30 cellular contexts compared by ENCODE assay signal in the genomic region with DNA sequence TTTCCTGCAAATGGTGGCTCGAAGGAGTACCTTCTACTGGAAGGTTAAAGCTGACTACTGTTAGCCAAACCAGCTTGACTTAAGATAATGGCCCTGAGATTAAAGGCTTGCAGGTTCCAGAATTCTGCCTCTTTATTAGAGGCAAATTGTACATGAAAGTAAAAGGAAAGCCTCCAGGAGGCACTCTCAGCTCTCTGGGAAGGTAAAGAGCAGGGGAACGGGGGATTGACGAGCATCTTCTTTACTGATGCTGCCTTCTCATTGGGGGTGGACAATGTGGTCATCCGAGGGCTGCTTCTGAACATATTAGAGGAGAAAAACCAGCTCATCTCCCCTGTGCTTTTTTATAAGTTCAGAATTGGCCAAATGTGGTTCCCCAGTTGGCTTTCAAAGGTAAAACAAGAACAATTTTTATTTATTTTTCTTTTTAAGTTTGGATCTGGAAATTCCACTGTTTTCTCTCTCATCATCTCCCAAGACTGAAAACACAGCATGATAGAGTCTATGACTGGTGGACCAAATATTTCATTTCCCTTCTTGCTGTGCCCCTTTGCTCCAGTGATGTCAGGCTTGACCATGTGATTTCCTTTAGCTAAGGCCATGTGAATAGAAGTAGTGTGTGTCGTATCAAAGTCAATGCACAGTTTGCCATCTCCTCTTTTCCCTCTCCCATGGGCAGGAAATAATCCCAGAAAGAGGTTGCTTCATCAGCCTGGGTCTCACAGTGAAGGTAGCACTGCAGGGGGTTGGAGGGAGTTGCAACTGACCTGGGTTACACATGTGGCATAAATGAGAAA.
DNase-seq lines count a peak whose midpoint lies in the region; ATAC-seq, FAIRE-seq and TF ChIP-seq lines count a peak whose summit lies in the region.
"Had no signal": no experiment of that assay in that cellular context is flagged by ENCODE, and none has a peak within 500 bp of the region (broad histone marks: within the 10 kb centered on the region; RNA-seq: fewer than 3 reads in every experiment).

No MANE protein-coding gene starts in this region.

- H3K9ac ChIP-seq in H9 (ENCODE audit: extremely low read depth, insufficient read length, low read length) (no peak overlapping the region), H1 (replicated peaks in 1 of 4; ENCODE audit: extremely low read depth in 1 of 4, low read depth in 3 of 4, low read length in 3 of 4) (no peak overlapping the region; a peak in 1 of 7 replicates)

- H3K23me2 ChIP-seq in H9 (ENCODE audit: insufficient read length, low read depth, low read length, poor library complexity, severe bottlenecking) (no peaks in the 10 kb centered on the region), H1 (ENCODE audit: low read depth, low read length) (no peaks in the 10 kb centered on the region)

- POLR2A ChIA-PET in H1 (lab: Charles Lee; ENCODE audit: partially characterized antibody): no interaction called here

- H3K27me3 ChIP-seq in H9 (ENCODE audit: insufficient read depth, low read length) (no peaks in the 10 kb centered on the region), H1 (replicated peaks in 1 of 4; ENCODE audit: control insufficient read depth in 3 of 4, extremely low read depth in 1 of 4, insufficient read depth in 3 of 4, low read length in 3 of 4) (no peaks in the 10 kb centered on the region)
- H3K27me3 ChIP-seq: adrenal gland, brain microvascular endothelial cell, tibial artery had no signal

- no peaks in the 10 kb centered on the region; the same call in 1 of the 2 replicates for H3K79me2 ChIP-seq in H9 (ENCODE audit: insufficient read depth, low read length)
- no peaks in the 10 kb centered on the region for H3K79me2 ChIP-seq in H1 (ENCODE audit: control insufficient read depth in 1 of 2, insufficient read depth in 2 of 2, low read length in 2 of 2)

- H3K4me3 Mint-ChIP-seq in H9: no peak overlapping the region
- H3K4me3 Mint-ChIP-seq: activated CD4-positive, alpha-beta T cell treated with anti-CD3 and anti-CD28 coated beads for 36 hours; activated CD8-positive, alpha-beta T cell treated with anti-CD3 and anti-CD28 coated beads for 36 hours; activated naive CD4-positive, alpha-beta T cell treated with anti-CD3 and anti-CD28 coated beads, Interleukin-2, amount 10 ng/mL, durations not matched to agents 7 days and 5 days; activated T-helper 17 cell treated with anti-CD3 and anti-CD28 coated beads, Interleukin-2, amount 50 U/mL, for 72 hours; CD4-positive, alpha-beta memory T cell; naive B cell had no signal

- H3K27me3 Mint-ChIP-seq in H9 (ENCODE audit: low read depth): peaks cover 3% of the 10 kb centered on the region
- H3K27me3 Mint-ChIP-seq: activated naive CD4-positive, alpha-beta T cell treated with anti-CD3 and anti-CD28 coated beads, Interleukin-2, amount 10 ng/mL, durations not matched to agents 7 days and 5 days had no signal

- TF ChIP-seq CTCF in H9 (conservative IDR thresholded peaks at IDR 0.05) (peak; percentile 46; the same call in 2 of the 3 replicates), H1 (IDR thresholded peaks at IDR 0.05; ENCODE audit: control extremely low read depth in 1 of 3, insufficient read depth in 1 of 3, low read depth in 1 of 3, low read length in 3 of 3) (peak in 2 of 3 experiments; percentile 24 to 25; a peak in 2 of 4 replicates), omental fat pad (IDR thresholded peaks at IDR 0.05) (no peak)

- H4K5ac ChIP-seq in H9 (ENCODE audit: insufficient read length, low read depth, low read length) (no peak overlapping the region), H1 (ENCODE audit: insufficient read length, low read depth, low read length) (no peak overlapping the region)

- H3K14ac ChIP-seq in H9 (ENCODE audit: insufficient read depth, low read length) (no peak overlapping the region), H1 (ENCODE audit: insufficient read length) (no peak overlapping the region)

- H3K18ac ChIP-seq in H9 (ENCODE audit: insufficient read length, low read depth, low read length): no peak overlapping the region
- no peak overlapping the region for H3K18ac ChIP-seq in H1 (ENCODE audit: extremely low read depth, low read length)

- no CpG with 5 or more reads among the region's 5 CpGs for WGBS in H9 (ENCODE audit: extremely low coverage, insufficient read length, low lambda C conversion rate)
- 78% methylated on average over 5 of the region's 5 CpGs; no CpG with 5 or more reads in 1 of the 2 experiments for WGBS in H1 (ENCODE audit: extremely low coverage in 1 of 2, insufficient coverage in 1 of 2, insufficient read length in 1 of 2, insufficient replicate concordance in 2 of 2, low coverage in 1 of 2, low lambda C conversion rate in 2 of 2, missing lambda C conversion rate in 1 of 2), 2 experiments

- H3K23ac ChIP-seq in H9 (ENCODE audit: insufficient read length, low read depth, low read length) (no peak overlapping the region), H1 (ENCODE audit: insufficient read length) (no peak overlapping the region)

- no peak overlapping the region for H3K4ac ChIP-seq in H9 (ENCODE audit: low read depth, low read length)
- H3K4ac ChIP-seq in H1 (replicated peaks; ENCODE audit: insufficient read length, low read depth, low read length): no peak overlapping the region

- no peak overlapping the region for H3T11ph ChIP-seq in H9 (ENCODE audit: low read length)

- TF ChIP-seq RAD21 in H1 (IDR thresholded peaks at IDR 0.05 in 1 of 2, conservative IDR thresholded peaks at IDR 0.05 in 1 of 2; ENCODE audit: low read depth in 2 of 2, low read length in 2 of 2): peak; percentile 42 to 63

- H3K79me1 ChIP-seq in H9 (ENCODE audit: insufficient read depth, low read depth, low read length, poor library complexity, severe bottlenecking) (no peaks in the 10 kb centered on the region), H1 (ENCODE audit: low read depth, low read length) (no peaks in the 10 kb centered on the region)

- H4K91ac ChIP-seq in H9 (ENCODE audit: insufficient read length, low read depth, low read length) (no peak overlapping the region), H1 (replicated peaks; ENCODE audit: insufficient read length, low read length) (no peak overlapping the region)

- H4K8ac ChIP-seq in H9 (replicated peaks; ENCODE audit: insufficient read length, low read depth, low read length) (no peak overlapping the region), H1 (ENCODE audit: extremely low read depth, insufficient read depth, low read length) (no peak overlapping the region)

- H2AK5ac ChIP-seq in H9 (ENCODE audit: insufficient read length, low read length): no peak overlapping the region
- no peak overlapping the region for H2AK5ac ChIP-seq in H1 (ENCODE audit: low read depth, low read length)

- H2BK15ac ChIP-seq in H9 (ENCODE audit: low read depth, low read length) (no peak overlapping the region), H1 (ENCODE audit: low read length) (no peak overlapping the region)

- H3K4me1 ChIP-seq in H9 (ENCODE audit: insufficient read depth, low read length): no peaks in the 10 kb centered on the region
- H3K4me1 ChIP-seq in H1 (replicated peaks in 1 of 4; ENCODE audit: control insufficient read depth in 3 of 4, insufficient read depth in 4 of 4, low read length in 3 of 4): peaks cover 0 to 2% (median 0%) of the 10 kb centered on the region in 4 experiments; a peak in 1 of 7 replicates
- H3K4me1 ChIP-seq: adrenal gland, prostate gland, tibial artery had no signal

- no peak overlapping the region for H2BK120ac ChIP-seq in H9 (ENCODE audit: low read depth, low read length, poor library complexity, severe bottlenecking)
- no peak overlapping the region for H2BK120ac ChIP-seq in H1 (replicated peaks; ENCODE audit: low read depth, low read length)

- CTCF ChIA-PET in H1 (lab: Charles Lee; ENCODE audit: partially characterized antibody): interaction anchor here (0.7 to 2.2 kb wide), 6 partner anchors 25 to 347 kb away, joined by 3 to 5 read pairs (median 3); no protein-coding TSS in a partner anchor

- peaks cover 19 to 20% of the 10 kb centered on the region in 2 experiments for H3K9me3 Mint-ChIP-seq in H9

- no peak overlapping the region; a peak in 1 of 7 replicates for H3K27ac Mint-ChIP-seq in H9
- H3K27ac Mint-ChIP-seq: activated CD4-positive, alpha-beta T cell treated with anti-CD3 and anti-CD28 coated beads for 36 hours; activated CD8-positive, alpha-beta T cell treated with anti-CD3 and anti-CD28 coated beads for 36 hours; activated naive CD4-positive, alpha-beta T cell treated with anti-CD3 and anti-CD28 coated beads, Interleukin-2, amount 10 ng/mL, durations not matched to agents 7 days and 5 days; activated T-helper 17 cell treated with anti-CD3 and anti-CD28 coated beads, Interleukin-2, amount 50 U/mL, for 72 hours; CD4-positive, alpha-beta memory T cell; naive B cell had no signal

- no peak for FAIRE-seq in H1 (lab: Jason Lieb, UNC)
- FAIRE-seq: endothelial cell of umbilical vein, GM12878, H54, kidney, RCC 7860 had no signal

- H2BK12ac ChIP-seq in H9 (ENCODE audit: insufficient read length, low read depth, low read length) (no peak overlapping the region), H1 (ENCODE audit: low read depth, low read length) (no peak overlapping the region)

- no peaks in the 10 kb centered on the region for H3K36me3 ChIP-seq in H1 (ENCODE audit: control insufficient read depth in 2 of 4, insufficient read depth in 4 of 4, low read length in 3 of 4)
- H3K36me3 ChIP-seq: adrenal gland, brain microvascular endothelial cell, prostate gland, tibial artery had no signal

- H2BK5ac ChIP-seq in H9 (ENCODE audit: insufficient read length, low read length): no peak overlapping the region
- no peak overlapping the region for H2BK5ac ChIP-seq in H1 (ENCODE audit: low read depth, low read length)

- peaks cover 6% of the 10 kb centered on the region for H3K9me3 ChIP-seq in H9 (ENCODE audit: control insufficient read depth, low read depth, low read length)
- H3K9me3 ChIP-seq in H1 (ENCODE audit: insufficient read depth in 2 of 2, low read depth in 1 of 2, low read length in 1 of 2): peaks cover 11 to 19% of the 10 kb centered on the region in 2 experiments
- H3K9me3 ChIP-seq: adrenal gland, prostate gland had no signal

- H2AFZ ChIP-seq in H9 (ENCODE audit: low read length): no peak overlapping the region
- H2AFZ ChIP-seq in H1 (ENCODE audit: low read length): no peak overlapping the region

- H3K4me1 Mint-ChIP-seq in H9: peaks cover 7 to 13% of the 10 kb centered on the region in 2 experiments
- H3K4me1 Mint-ChIP-seq: activated CD4-positive, alpha-beta T cell treated with anti-CD3 and anti-CD28 coated beads for 36 hours; activated naive CD4-positive, alpha-beta T cell treated with anti-CD3 and anti-CD28 coated beads, Interleukin-2, amount 10 ng/mL, durations not matched to agents 7 days and 5 days; activated T-helper 17 cell treated with anti-CD3 and anti-CD28 coated beads, Interleukin-2, amount 50 U/mL, for 72 hours; CD4-positive, alpha-beta memory T cell; naive B cell had no signal

- H3K56ac ChIP-seq in H9 (ENCODE audit: insufficient read length, low read depth, low read length) (no peak overlapping the region), H1 (replicated peaks; ENCODE audit: insufficient read length, low read depth, low read length) (no peak overlapping the region)

- no peak overlapping the region for H2BK20ac ChIP-seq in H9 (ENCODE audit: low read depth, low read length, poor library complexity, severe bottlenecking)
- no peak overlapping the region for H2BK20ac ChIP-seq in H1 (ENCODE audit: low read length)

- no peaks in the 10 kb centered on the region for H4K20me1 ChIP-seq in H9 (ENCODE audit: control insufficient read depth, insufficient read depth, insufficient read length)
- H4K20me1 ChIP-seq in H1 (replicated peaks in 1 of 2; ENCODE audit: control insufficient read depth in 1 of 2, insufficient read depth in 2 of 2, low read length in 2 of 2): no peaks in the 10 kb centered on the region

- ATAC-seq in omental fat pad (ENCODE audit: low FRiP score): no peak
- ATAC-seq: activated CD4-positive, alpha-beta T cell treated with anti-CD3 and anti-CD28 coated beads for 36 hours; activated CD8-positive, alpha-beta T cell treated with anti-CD3 and anti-CD28 coated beads for 36 hours; activated T-helper 17 cell treated with anti-CD3 and anti-CD28 coated beads, Interleukin-2, amount 50 U/mL, for 72 hours; GM12878 had no signal

- peaks cover 8 to 26% (median 9%) of the 10 kb centered on the region in 3 experiments for H3K36me3 Mint-ChIP-seq in H9 (ENCODE audit: insufficient read depth in 1 of 3, low read depth in 3 of 3)
- H3K36me3 Mint-ChIP-seq: activated naive CD4-positive, alpha-beta T cell treated with anti-CD3 and anti-CD28 coated beads, Interleukin-2, amount 10 ng/mL, durations not matched to agents 7 days and 5 days; CD4-positive, alpha-beta memory T cell had no signal

- H3K4me2 ChIP-seq in H9 (ENCODE audit: insufficient read depth, insufficient read length, low read length) (no peak overlapping the region), H1 (ENCODE audit: insufficient read depth in 1 of 2, low read depth in 2 of 2, low read length in 2 of 2) (no peak overlapping the region)

- TF ChIP-seq POLR2A in H1 (IDR thresholded peaks at IDR 0.05; ENCODE audit: control extremely low read depth in 1 of 2, low read depth in 2 of 2, low read length in 2 of 2): no peak

- DNase-seq in AG08395 (ENCODE audit: low spot score) (peak; percentile 7), H9 (no peak), H1 (ENCODE audit: low read depth in 1 of 2, low spot score in 2 of 2) (no peak), iPS-NIHi7 (ENCODE audit: extremely low spot score) (peak; percentile 38), NCI-H1092 (lab: John Stamatoyannopoulos, UW) (no peak), NCI-H82 treated with DMSO at 0.1 percent for 48 hours (lab: John Stamatoyannopoulos, UW; ENCODE audit: unreplicated experiment) (no peak), amygdala (lab: John Stamatoyannopoulos, UW) (no peak), omental fat pad (ENCODE audit: low spot score) (no peak)
- DNase-seq: activated CD4-positive, alpha-beta T cell treated with anti-CD3 and anti-CD28 coated beads for 36 hours; activated CD8-positive, alpha-beta memory T cell treated with anti-CD3 and anti-CD28 coated beads, Interleukin-2, amount 50 U/mL, for 48 hours; activated CD8-positive, alpha-beta T cell treated with anti-CD3 and anti-CD28 coated beads for 36 hours; activated naive CD4-positive, alpha-beta T cell treated with anti-CD3 and anti-CD28 coated beads, Interleukin-2, amount 10 ng/mL, durations not matched to agents 7 days and 5 days; adrenal gland; brain microvascular endothelial cell; CD4-positive, alpha-beta memory T cell; kidney; midbrain; naive B cell; NCI-H187; NCI-H524 treated with DMSO at 0.1 percent for 48 hours; nucleus accumbens; SHP77 treated with DMSO at 0.1 percent for 48 hours; stimulated activated CD4-positive, alpha-beta T cell treated with anti-CD3 and anti-CD28 coated beads, Interleukin-4, amount 100 ng/mL, for 24 hours; tibial artery had no signal

- H3K27ac ChIP-seq in H9 (ENCODE audit: insufficient read length, low read depth, low read length): no peak overlapping the region
- no peak overlapping the region for H3K27ac ChIP-seq in H1 (ENCODE audit: low read depth, low read length)
- H3K27ac ChIP-seq: adrenal gland, brain microvascular endothelial cell, prostate gland, tibial artery had no signal

- no peak overlapping the region for H3K4me3 ChIP-seq in H1 (ENCODE audit: extremely low read depth in 1 of 4, insufficient read depth in 2 of 4, low read depth in 3 of 4, low read length in 4 of 4)
- H3K4me3 ChIP-seq: adrenal gland, GM12878, prostate gland, tibial artery had no signal

- TF ChIP-seq EP300 in H1 (IDR thresholded peaks at IDR 0.05; ENCODE audit: borderline replicate concordance in 1 of 2, low read depth in 2 of 2, low read length in 2 of 2): no peak

Comparison
In these comparisons a context has a peak if more than half of its experiments do, and no peak if none do; other contexts are left out.
1. DNase-seq: peak in AG08395 (single experiment) and iPS-NIHi7 (single experiment); none in H9 (single experiment), H1 (0 of 2), NCI-H1092 (single experiment), NCI-H82 treated with DMSO at 0.1 percent for 48 hours (single experiment), amygdala (0 of 56) and omental fat pad (single experiment).
2. CTCF ChIP-seq: peak in H9 (single experiment) and H1 (2 of 3); none in omental fat pad (0 of 3).